ENCODE assay signal across 1 cellular context in the genomic region with DNA sequence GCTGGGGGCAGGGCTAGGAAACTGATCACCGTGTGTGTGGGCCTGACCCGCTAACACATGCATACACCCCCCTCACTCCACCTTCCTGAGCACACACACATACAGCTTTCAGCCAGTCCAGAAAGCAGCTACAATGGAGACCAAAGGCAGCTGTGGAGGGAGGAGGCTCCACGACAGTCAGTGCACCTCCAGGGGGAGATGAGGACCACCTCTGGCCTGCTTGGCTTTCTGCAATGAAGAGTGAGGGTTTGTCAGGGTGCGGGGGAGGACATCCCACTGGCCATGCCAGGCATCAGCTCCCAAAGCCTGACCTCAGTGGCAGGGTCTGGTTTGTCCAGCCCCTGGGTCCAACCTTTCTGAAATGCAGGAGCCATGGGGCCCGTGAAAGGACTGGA.
TF ChIP-seq lines count a peak whose summit lies in the region.

No MANE protein-coding gene starts in this region.

TF ChIP-seq in HCT116, 20 proteins besides CTCF, POLR2A, EP300 and RAD21:
- no peak for TF ChIP-seq TCF7L2 (IDR thresholded peaks at IDR 0.05; ENCODE audit: borderline replicate concordance, extremely low read depth, insufficient read depth, insufficient read length)
- TF ChIP-seq SIN3A (IDR thresholded peaks at IDR 0.05; ENCODE audit: low read depth): no peak
- TF ChIP-seq CEBPB (IDR thresholded peaks at IDR 0.05; ENCODE audit: low read depth): no peak
- TF ChIP-seq ZNF274 (IDR thresholded peaks at IDR 0.05; ENCODE audit: low read depth, low read length): no peak
- no peak for TF ChIP-seq MAX (IDR thresholded peaks at IDR 0.05)
TF ChIP-seq in HCT116: peak in this region for 0.
